In genomic region chrX:69102805-69103204, GRCh38 we compare ENCODE assay signal across 16 cellular contexts.
"Had no signal": no experiment of that assay in that cellular context is flagged by ENCODE, and none has a peak within 500 bp of the region (broad histone marks: within the 10 kb centered on the region; RNA-seq: fewer than 3 reads in every experiment).

No MANE protein-coding gene starts in this region.

- H3K4me3 ChIP-seq: thoracic aorta had no signal

- ATAC-seq: activated CD8-positive, alpha-beta T cell treated with anti-CD3 and anti-CD28 coated beads, Interleukin-2, amount 10 ng/mL, durations not matched to agents 7 days and 5 days had no signal

- H3K9me3 ChIP-seq: thoracic aorta had no signal

- DNase-seq: activated CD4-positive, alpha-beta T cell treated with anti-CD3 and anti-CD28 coated beads, Interleukin-2, amount 10 ng/mL, durations not matched to agents 24 days and 14 days; activated CD4-positive, CD25-positive, alpha-beta regulatory T cell; activated CD8-positive, alpha-beta memory T cell treated with anti-CD3 and anti-CD28 coated beads, Interleukin-2, amount 50 U/mL, for 4 hours; activated CD8-positive, alpha-beta T cell treated with anti-CD3 and anti-CD28 coated beads, Interleukin-2, amount 10 ng/mL, durations not matched to agents 7 days and 5 days; activated gamma-delta T cell treated with Interleukin-2 at 50 U/mL for 16 hours; activated naive CD8-positive, alpha-beta T cell treated with anti-CD3 and anti-CD28 coated beads, Interleukin-2, amount 10 ng/mL, durations not matched to agents 7 days and 5 days; activated T-cell treated with anti-CD3 and anti-CD28 coated beads, Interleukin-2, amount 50 U/mL, for 48 hours; cerebellar nuclear complex; effector memory CD4-positive, alpha-beta T cell; foreskin melanocyte; kidney glomerular epithelial cell; posterior cingulate gyrus; small intestine; SW 1271 had no signal

- H3K36me3 ChIP-seq: thoracic aorta had no signal

- H3K9me3 Mint-ChIP-seq: activated CD4-positive, alpha-beta T cell treated with anti-CD3 and anti-CD28 coated beads, Interleukin-2, amount 10 ng/mL, durations not matched to agents 24 days and 14 days; activated naive CD8-positive, alpha-beta T cell treated with anti-CD3 and anti-CD28 coated beads, Interleukin-2, amount 10 ng/mL, durations not matched to agents 7 days and 5 days; dendritic cell treated with granulocyte-macrophage colony-stimulating factor and Interleukin-4, amounts not matched to agents 40 ng/mL and 50 ng/mL, for 4 days had no signal

- H3K4me1 Mint-ChIP-seq: activated CD4-positive, alpha-beta T cell treated with anti-CD3 and anti-CD28 coated beads, Interleukin-2, amount 10 ng/mL, durations not matched to agents 24 days and 14 days; activated naive CD8-positive, alpha-beta T cell treated with anti-CD3 and anti-CD28 coated beads, Interleukin-2, amount 10 ng/mL, durations not matched to agents 7 days and 5 days had no signal

- H3K27ac ChIP-seq: thoracic aorta had no signal

- H3K27me3 Mint-ChIP-seq: activated CD4-positive, alpha-beta T cell treated with anti-CD3 and anti-CD28 coated beads, Interleukin-2, amount 10 ng/mL, durations not matched to agents 24 days and 14 days; activated naive CD8-positive, alpha-beta T cell treated with anti-CD3 and anti-CD28 coated beads, Interleukin-2, amount 10 ng/mL, durations not matched to agents 7 days and 5 days; dendritic cell treated with granulocyte-macrophage colony-stimulating factor and Interleukin-4, amounts not matched to agents 40 ng/mL and 50 ng/mL, for 4 days had no signal

- H3K36me3 Mint-ChIP-seq: activated naive CD8-positive, alpha-beta T cell treated with anti-CD3 and anti-CD28 coated beads, Interleukin-2, amount 10 ng/mL, durations not matched to agents 7 days and 5 days had no signal

- H3K27ac Mint-ChIP-seq: activated CD4-positive, alpha-beta T cell treated with anti-CD3 and anti-CD28 coated beads, Interleukin-2, amount 10 ng/mL, durations not matched to agents 24 days and 14 days; activated CD8-positive, alpha-beta T cell treated with anti-CD3 and anti-CD28 coated beads, Interleukin-2, amount 10 ng/mL, durations not matched to agents 7 days and 5 days; activated naive CD8-positive, alpha-beta T cell treated with anti-CD3 and anti-CD28 coated beads, Interleukin-2, amount 10 ng/mL, durations not matched to agents 7 days and 5 days; dendritic cell treated with granulocyte-macrophage colony-stimulating factor and Interleukin-4, amounts not matched to agents 40 ng/mL and 50 ng/mL, for 4 days had no signal

- H3K4me3 Mint-ChIP-seq: activated CD4-positive, alpha-beta T cell treated with anti-CD3 and anti-CD28 coated beads, Interleukin-2, amount 10 ng/mL, durations not matched to agents 24 days and 14 days; activated CD8-positive, alpha-beta T cell treated with anti-CD3 and anti-CD28 coated beads, Interleukin-2, amount 10 ng/mL, durations not matched to agents 7 days and 5 days; activated naive CD8-positive, alpha-beta T cell treated with anti-CD3 and anti-CD28 coated beads, Interleukin-2, amount 10 ng/mL, durations not matched to agents 7 days and 5 days; dendritic cell treated with granulocyte-macrophage colony-stimulating factor and Interleukin-4, amounts not matched to agents 40 ng/mL and 50 ng/mL, for 4 days had no signal
